Comparison of ENCODE assay signal across 29 cellular contexts in the genomic region with DNA sequence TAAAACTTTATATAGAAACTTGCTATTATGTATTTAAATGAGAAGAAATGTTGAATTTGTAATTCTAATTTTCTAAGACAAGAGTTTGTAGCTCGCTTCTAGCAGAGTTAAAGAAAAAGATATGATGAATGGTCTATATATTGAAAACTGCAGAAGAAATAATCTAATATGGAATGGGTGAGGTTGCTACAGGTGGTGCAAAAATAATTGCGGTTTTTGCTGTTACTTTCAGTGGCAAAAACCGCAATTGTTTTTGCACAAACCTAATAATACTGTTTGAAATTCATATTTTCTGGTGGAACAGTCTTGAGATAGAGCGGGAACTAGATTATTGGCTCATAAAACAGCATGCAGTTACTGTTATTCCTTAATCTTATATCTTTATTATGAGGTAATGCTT. TPM values are rescaled to one million over a fixed set of nuclear protein-coding genes. Genes with fewer than 3 reads are reported as not detected.
"Had no signal": no experiment of that assay in that cellular context is flagged by ENCODE, and none has a peak within 500 bp of the region (broad histone marks: within the 10 kb centered on the region; RNA-seq: fewer than 3 reads in every experiment).

No MANE protein-coding gene starts in this region.

- H3K9me3 ChIP-seq: colonic mucosa, esophagus muscularis mucosa, esophagus squamous epithelium, gastrocnemius medialis, gastroesophageal sphincter, heart left ventricle, heart right ventricle had no signal

- H3K4me3 ChIP-seq: colonic mucosa, coronary artery, dorsolateral prefrontal cortex, esophagus muscularis mucosa, esophagus squamous epithelium, gastrocnemius medialis, gastroesophageal sphincter, heart left ventricle, heart right ventricle had no signal

- H3K36me3 ChIP-seq: colonic mucosa, esophagus muscularis mucosa, esophagus squamous epithelium, gastrocnemius medialis, gastroesophageal sphincter, heart left ventricle, heart right ventricle had no signal

- H3K27me3 ChIP-seq: colonic mucosa, esophagus muscularis mucosa, esophagus squamous epithelium, foreskin keratinocyte, gastrocnemius medialis, gastroesophageal sphincter, heart left ventricle, heart right ventricle had no signal

- H3K4me1 ChIP-seq: colonic mucosa, esophagus squamous epithelium, foreskin keratinocyte, gastroesophageal sphincter had no signal

- DNase-seq: colonic mucosa; cortex of kidney; dermis blood vessel endothelial cell; dorsolateral prefrontal cortex; effector CD4-positive, alpha-beta T cell; effector CD8-positive, alpha-beta T cell; effector memory CD4-positive, alpha-beta T cell; effector memory CD8-positive, alpha-beta T cell; endodermal cell; erythroblast; esophagus squamous epithelium; foreskin fibroblast; foreskin keratinocyte; foreskin melanocyte; gastrocnemius medialis; glutamatergic neuron; head of caudate nucleus; heart left ventricle; heart right ventricle had no signal

- H3K27ac ChIP-seq: colonic mucosa, coronary artery, dorsolateral prefrontal cortex, epithelial cell of prostate, esophagus muscularis mucosa, esophagus squamous epithelium, foreskin keratinocyte, gastrocnemius medialis, gastroesophageal sphincter, heart left ventricle, heart right ventricle had no signal

- ATAC-seq: effector memory CD8-positive, alpha-beta T cell; esophagus mucosa; foreskin keratinocyte; gastrocnemius medialis; heart left ventricle; heart right ventricle had no signal

- FAIRE-seq: colon, endometrium, endothelial cell of umbilical vein, frontal cortex had no signal

RNA-seq across cellular contexts. Expression of gene EYA4, which starts 23.9 kb away (rescaled TPM):
- total RNA-seq: endothelial cell of umbilical vein, epithelial cell of proximal tubule, foreskin keratinocyte had no signal
- polyA plus RNA-seq: endothelial cell of umbilical vein, foreskin keratinocyte had no signal
